6 cellular contexts compared by ENCODE assay signal in the genomic region with DNA sequence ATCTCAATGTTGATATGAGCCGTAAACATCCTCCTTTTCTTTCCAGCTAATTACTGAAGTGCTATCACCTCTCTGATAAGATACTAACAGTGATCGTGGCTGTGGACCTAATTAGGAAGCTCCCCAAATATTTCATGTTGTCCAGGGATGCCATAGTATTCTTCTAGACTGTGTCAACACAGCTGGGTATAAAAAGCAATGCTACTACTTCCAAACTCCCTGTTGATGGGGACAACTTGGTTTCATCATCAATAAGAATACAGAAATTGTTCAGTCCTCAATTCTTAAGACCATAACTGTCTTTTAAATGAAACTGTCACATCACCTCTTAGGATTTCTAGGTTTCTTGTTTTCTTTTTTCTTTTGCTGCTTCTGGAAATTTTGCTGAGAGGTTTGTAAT.
"Had no signal": no experiment of that assay in that cellular context is flagged by ENCODE, and none has a peak within 500 bp of the region (broad histone marks: within the 10 kb centered on the region; RNA-seq: fewer than 3 reads in every experiment).

No MANE protein-coding gene starts in this region.

- H3K4me3 ChIP-seq: GM23338 had no signal

- H3K27ac Mint-ChIP-seq: GM23338, H9, HFFc6, IgD-negative memory B cell had no signal

- H3K4me1 Mint-ChIP-seq: GM23338, H9, IgD-negative memory B cell had no signal

- DNase-seq: H9, HCEC 1CT, HFFc6, KG1 had no signal

- H3K4me3 Mint-ChIP-seq: GM23338, H9, HFFc6, IgD-negative memory B cell had no signal

- H3K27me3 Mint-ChIP-seq: IgD-negative memory B cell had no signal
